9 cellular contexts compared by ENCODE assay signal in genomic region chr4:38858097-38858420, GRCh38. TPM values are rescaled to one million over a fixed set of nuclear protein-coding genes. Genes with fewer than 3 reads are reported as not detected.
DNase-seq lines count a peak whose midpoint lies in the region; ATAC-seq, FAIRE-seq and TF ChIP-seq lines count a peak whose summit lies in the region.
"Had no signal": no experiment of that assay in that cellular context is flagged by ENCODE, and none has a peak within 500 bp of the region (broad histone marks: within the 10 kb centered on the region; RNA-seq: fewer than 3 reads in every experiment).

No MANE protein-coding gene starts in this region.

- ATAC-seq in RWPE2 (ENCODE audit: low read depth) (no peak), left lobe of liver (no peak)

- no peaks in the 10 kb centered on the region for H3K36me3 ChIP-seq in RWPE2 (ENCODE audit: low read depth)
- no peaks in the 10 kb centered on the region for H3K36me3 ChIP-seq in esophagus muscularis mucosa
- no peaks in the 10 kb centered on the region for H3K36me3 ChIP-seq in small intestine (ENCODE audit: control insufficient read depth in 2 of 2, insufficient read depth in 2 of 2, low read length in 2 of 2)

- peak; percentile 80 for FAIRE-seq in GM12892 (lab: Jason Lieb, UNC)
- no peak for FAIRE-seq in small intestine (lab: Jason Lieb, UNC)

- peaks cover 22% of the 10 kb centered on the region for H3K4me1 ChIP-seq in RWPE2 (ENCODE audit: insufficient read depth, poor library complexity, severe bottlenecking)
- H3K4me1 ChIP-seq in esophagus muscularis mucosa = peaks cover 0 to 13% (median 8%) of the 10 kb centered on the region in 4 donors
- H3K4me1 ChIP-seq in small intestine (ENCODE audit: control insufficient read depth in 2 of 2, insufficient read depth in 1 of 2, low read depth in 1 of 2, low read length in 1 of 2) = peaks cover 0 to 2% of the 10 kb centered on the region in 2 donors

- WGBS in esophagus muscularis mucosa = 58% methylated on average over 3 of the region's 3 CpGs
- 63 to 76% (median 66%) methylated on average over 3 of the region's 3 CpGs for whole genome bisulfite sequencing in small intestine, 3 donors

- intact Hi-C loops in esophagus muscularis mucosa (cut with DNase I) = no loop called here

- H3K27me3 ChIP-seq in RWPE2 (ENCODE audit: insufficient read depth, poor library complexity, severe bottlenecking) (no peaks in the 10 kb centered on the region), esophagus muscularis mucosa (no peaks in the 10 kb centered on the region), small intestine (ENCODE audit: control insufficient read depth in 2 of 2, insufficient read depth in 2 of 2, low read length in 2 of 2) (no peaks in the 10 kb centered on the region)

- TF ChIP-seq CTCF in RWPE2 (IDR thresholded peaks at IDR 0.05; ENCODE audit: poor library complexity, severe bottlenecking) = no peak
- no peak for TF ChIP-seq CTCF in esophagus muscularis mucosa (IDR thresholded peaks at IDR 0.05)

- no peak for DNase-seq in GM12892 (ENCODE audit: insufficient read length)
- no peak for DNase-seq in RWPE2 (ENCODE audit: low spot score)
- DNase-seq in esophagus muscularis mucosa (ENCODE audit: extremely low spot score) = no peak
- DNase-seq in small intestine = no peak
- DNase-seq in NCI-H748 treated with DMSO at 0.1 percent for 48 hours (lab: John Stamatoyannopoulos, UW) = no peak
- DNase-seq in HuH-7 (ENCODE audit: low spot score) = no peak
- DNase-seq in DMS 273 (lab: John Stamatoyannopoulos, UW; ENCODE audit: unreplicated experiment) = no peak
- DNase-seq in left lobe of liver (ENCODE audit: low spot score) = no peak
- DNase-seq: NCI-H82 had no signal

- TF ChIP-seq POLR2A in GM12892 (IDR thresholded peaks at IDR 0.05; ENCODE audit: low read depth, low read length) (no peak), esophagus muscularis mucosa (IDR thresholded peaks at IDR 0.05; ENCODE audit: low read depth) (no peak)

- no peak for TF ChIP-seq EP300 in esophagus muscularis mucosa (IDR thresholded peaks at IDR 0.05)

- peak overlapping the region; percentile 89 for H3K27ac ChIP-seq in RWPE2 (ENCODE audit: poor library complexity, severe bottlenecking)
- peak overlapping the region; percentile 57 to 69 (median 59) for H3K27ac ChIP-seq in esophagus muscularis mucosa (replicated peaks in 1 of 4)
- peak overlapping the region; percentile 26 to 90 for H3K27ac ChIP-seq in small intestine (ENCODE audit: low read depth in 1 of 2, low read length in 1 of 2)

- H3K9me3 ChIP-seq in RWPE2 (ENCODE audit: severe bottlenecking) (no peaks in the 10 kb centered on the region), esophagus muscularis mucosa (no peaks in the 10 kb centered on the region), small intestine (ENCODE audit: control insufficient read depth, low read depth) (no peaks in the 10 kb centered on the region)

- no peak overlapping the region for H3K4me3 ChIP-seq in RWPE2 (ENCODE audit: severe bottlenecking)
- H3K4me3 ChIP-seq in esophagus muscularis mucosa = no peak overlapping the region
- H3K4me3 ChIP-seq in small intestine (ENCODE audit: low read depth in 1 of 2, low read length in 2 of 2) = no peak overlapping the region

RNA-seq across cellular contexts. Expression of gene TLR6, which starts 1.4 kb away (rescaled TPM):
- polyA plus RNA-seq in GM12892 (2012; ENCODE audit: missing spikeins) = 15.0 TPM
- total RNA-seq in esophagus muscularis mucosa (1 to 10 TPM; 1.1 to 1.8 (median 1.7) TPM), left lobe of liver (1.5 TPM)
- polyA plus RNA-seq in small intestine = under 1 TPM; under 0.01 to 0.46 (median 0.27) TPM

RNA-seq across cellular contexts. Expression of gene FAM114A1, which starts 9.5 kb away (rescaled TPM):
- polyA plus RNA-seq in GM12892 (2012; ENCODE audit: missing spikeins) = 3.9 TPM
- total RNA-seq in esophagus muscularis mucosa = 100 to 1,000 TPM in 3 of 4 donors, 10 to 100 TPM in 1; 88.6 to 145 (median 110) TPM
- polyA plus RNA-seq in small intestine = 10 to 100 TPM; 11.3 to 31.8 (median 18.6) TPM
- 52.6 TPM for total RNA-seq in left lobe of liver

RNA-seq across cellular contexts. Expression of gene TLR1, which starts 53.5 kb away (rescaled TPM):
- polyA plus RNA-seq in GM12892 (2012; ENCODE audit: missing spikeins) = 15.9 TPM
- total RNA-seq in esophagus muscularis mucosa = 10 to 100 TPM in 2 of 4 donors, 1 to 10 TPM in 2; 4.3 to 14.9 (median 9.1) TPM
- polyA plus RNA-seq in small intestine = 1 to 10 TPM in 2 of 3 donors, under 1 TPM in 1; 0.54 to 2.6 (median 1.1) TPM
- total RNA-seq in left lobe of liver = 4.2 TPM
